In genomic region chr20:61292391-61292790, GRCh38 we compare ENCODE assay signal across 16 cellular contexts. TPM values are rescaled to one million over a fixed set of nuclear protein-coding genes. Genes with fewer than 3 reads are reported as not detected.
DNase-seq lines count a peak whose midpoint lies in the region; ATAC-seq and TF ChIP-seq lines count a peak whose summit lies in the region.
"Had no signal": no experiment of that assay in that cellular context is flagged by ENCODE, and none has a peak within 500 bp of the region (broad histone marks: within the 10 kb centered on the region; RNA-seq: fewer than 3 reads in every experiment).

No MANE protein-coding gene starts in this region.

- no peak overlapping the region for H3K27ac ChIP-seq in neuronal stem cell (replicated peaks; ENCODE audit: low read length)
- H3K27ac ChIP-seq: BLaER1 treated with 17β-estradiol and CSF1 and Interleukin-3, amounts not matched to agents 10 nM and 100 nM; C4-2B had no signal

- no peak overlapping the region for H3K4me2 ChIP-seq in neuronal stem cell (ENCODE audit: insufficient read depth, low read length, poor library complexity, severe bottlenecking)

- H3K9ac ChIP-seq in neuronal stem cell (ENCODE audit: low read depth, low read length, poor library complexity): no peak overlapping the region
- H3K9ac ChIP-seq: BLaER1 treated with 17β-estradiol and CSF1 and Interleukin-3, amounts not matched to agents 10 nM and 100 nM had no signal

- H4K8ac ChIP-seq in neuronal stem cell (ENCODE audit: low read depth, low read length): no peak overlapping the region

- H2AFZ ChIP-seq in neuronal stem cell (ENCODE audit: low read length): no peak overlapping the region

- no peak overlapping the region for H3K4ac ChIP-seq in neuronal stem cell (ENCODE audit: low read length)

- H2AK5ac ChIP-seq in neuronal stem cell (ENCODE audit: low read depth, low read length): peak overlapping the region; percentile 72

- H2BK15ac ChIP-seq in neuronal stem cell (ENCODE audit: low read length): no peak overlapping the region

- H3K4me1 ChIP-seq in neuronal stem cell (ENCODE audit: control insufficient read depth in 2 of 2, insufficient read depth in 1 of 2, low read depth in 1 of 2, low read length in 2 of 2): peaks cover 0 to 12% of the 10 kb centered on the region in 2 donors
- H3K4me1 ChIP-seq: BE2C, Caco-2 had no signal

- H3K14ac ChIP-seq in neuronal stem cell (ENCODE audit: low read length): no peak overlapping the region

- H3K18ac ChIP-seq in neuronal stem cell (ENCODE audit: low read length): peak overlapping the region; percentile 58

- H2BK120ac ChIP-seq in neuronal stem cell (ENCODE audit: low read depth, low read length): no peak overlapping the region

- ATAC-seq in GM21737 (IDR thresholded peaks at IDR 0.05; ENCODE audit: unreplicated experiment): no peak
- ATAC-seq: CD8-positive, alpha-beta T cell had no signal

- no peak overlapping the region for H3K23ac ChIP-seq in neuronal stem cell (ENCODE audit: low read depth, low read length, poor library complexity)

- H2BK5ac ChIP-seq in neuronal stem cell (ENCODE audit: low read length): no peak overlapping the region

- H4K91ac ChIP-seq in neuronal stem cell (ENCODE audit: low read depth, low read length, poor library complexity): no peak overlapping the region

- H3K27me3 ChIP-seq in neuronal stem cell (ENCODE audit: control insufficient read depth in 3 of 3, insufficient read depth in 3 of 3, low read depth in 1 of 3, low read length in 3 of 3) (no peaks in the 10 kb centered on the region), H7 (ENCODE audit: control insufficient read depth, insufficient read depth, low read length) (no peaks in the 10 kb centered on the region; the same call in 1 of the 2 replicates)
- H3K27me3 ChIP-seq: BE2C; BLaER1 treated with 17β-estradiol and CSF1 and Interleukin-3, amounts not matched to agents 10 nM and 100 nM had no signal

- peaks cover 3 to 9% of the 10 kb centered on the region in 2 donors for H3K9me3 ChIP-seq in neuronal stem cell (replicated peaks in 1 of 2; ENCODE audit: control insufficient read depth in 2 of 2, insufficient read depth in 1 of 2, low read depth in 1 of 2, low read length in 2 of 2)
- H3K9me3 ChIP-seq: BE2C had no signal

- WGBS in neuronal stem cell (ENCODE audit: extremely low coverage in 2 of 2, insufficient read length in 2 of 2, insufficient replicate concordance in 1 of 2), 2 donors: no CpG with 5 or more reads among the region's 11 CpGs

- no peak overlapping the region for H2BK12ac ChIP-seq in neuronal stem cell (ENCODE audit: low read length)

- no peaks in the 10 kb centered on the region for H3K79me1 ChIP-seq in neuronal stem cell (ENCODE audit: low read depth, low read length)

- DNase-seq in neuronal stem cell (ENCODE audit: low spot score) (no peak), H7 (no peak), NCI-H146 treated with DMSO at 0.1 percent for 48 hours (lab: John Stamatoyannopoulos, UW; ENCODE audit: unreplicated experiment) (no peak)
- DNase-seq: 8988T; ACHN; BE2C; Caco-2; Calu3; CD4-positive, alpha-beta T cell; CD8-positive, alpha-beta T cell; DMS79 treated with DMSO at 0.1 percent for 48 hours; GF-D8 had no signal

- H3K36me3 ChIP-seq in neuronal stem cell (replicated peaks in 1 of 2; ENCODE audit: control insufficient read depth in 2 of 2, insufficient read depth in 2 of 2, low read length in 2 of 2) (no peaks in the 10 kb centered on the region), H7 (replicated peaks; ENCODE audit: control insufficient read depth, insufficient read depth, low read length) (no peaks in the 10 kb centered on the region)
- H3K36me3 ChIP-seq: BE2C; BLaER1 treated with 17β-estradiol and CSF1 and Interleukin-3, amounts not matched to agents 10 nM and 100 nM had no signal

- no peak overlapping the region for H3K4me3 ChIP-seq in neuronal stem cell (ENCODE audit: low read length in 2 of 2)
- H3K4me3 ChIP-seq in H7 (ENCODE audit: insufficient read depth, low read depth, low read length): no peak overlapping the region
- H3K4me3 ChIP-seq: BLaER1 treated with 17β-estradiol and CSF1 and Interleukin-3, amounts not matched to agents 10 nM and 100 nM had no signal

TF ChIP-seq in PFSK-1, 5 proteins besides CTCF, POLR2A, EP300 and RAD21:
- 0 out of 2 replicates have a peak, but pooled peaks have one; percentile 19 for TF ChIP-seq SIN3A (IDR thresholded peaks at IDR 0.05; ENCODE audit: borderline replicate concordance, insufficient read depth, low read length)
- TF ChIP-seq TAF1 (IDR thresholded peaks at IDR 0.05; ENCODE audit: borderline replicate concordance, insufficient read depth, low read length): no peak

RNA-seq across cellular contexts. Expression of gene CDH4, which starts 40.3 kb away (rescaled TPM):
- 74.2 TPM for polyA plus RNA-seq in PFSK-1 (2012; ENCODE audit: insufficient read length, low read depth)
- polyA plus RNA-seq in neuronal stem cell (2013, experiment 1 of 2): 10.2 TPM
- 10.4 TPM for polyA plus RNA-seq in neuronal stem cell (2013, experiment 2 of 2)
- 3.9 and 6.1 TPM in 2 replicates for total RNA-seq in H7 (2014; rRNA removed; shearing (Covaris generic))
- total RNA-seq: Caco-2, Calu3 had no signal
